ENCODE assay signal across 8 cellular contexts in the genomic region with DNA sequence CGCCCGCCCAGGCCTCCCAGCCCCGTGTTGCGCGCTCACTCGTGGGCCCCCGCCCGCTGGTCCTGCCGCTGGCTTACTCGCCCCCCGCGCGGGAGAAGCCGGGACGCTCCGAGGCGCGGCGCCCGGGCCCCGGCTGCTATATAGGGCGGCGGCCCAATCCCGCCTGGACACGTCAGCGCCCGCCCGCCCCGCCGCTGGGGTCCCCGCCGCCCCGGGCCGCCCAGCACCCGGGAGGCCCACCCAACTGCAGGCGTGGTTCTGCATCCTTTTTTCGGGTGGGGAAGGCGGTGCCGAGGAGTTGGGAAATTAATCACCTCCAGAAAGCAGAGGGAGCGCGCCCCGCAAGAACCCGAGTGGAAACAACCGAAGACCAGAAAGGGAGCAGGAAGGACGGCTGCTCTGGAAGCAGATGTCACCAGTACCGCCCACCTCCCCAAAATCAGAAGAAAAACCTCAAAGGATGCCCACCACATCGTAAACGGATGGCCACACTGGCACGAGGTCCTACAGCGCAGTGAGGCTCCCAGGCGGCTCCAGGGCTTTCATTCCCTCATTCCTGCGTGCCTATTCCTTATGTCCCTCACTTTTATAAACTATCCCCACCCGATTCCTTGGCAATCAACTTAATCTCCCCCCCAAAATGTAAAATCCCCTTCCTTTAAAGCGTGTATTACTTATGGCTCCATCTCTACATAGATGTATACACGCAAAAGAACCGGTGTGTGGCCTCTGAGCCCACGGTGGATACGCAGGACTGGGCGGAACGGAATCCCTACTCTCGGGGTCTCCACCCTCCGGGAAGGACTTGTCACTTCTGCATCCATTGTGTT. TPM values are rescaled to one million over a fixed set of nuclear protein-coding genes. Genes with fewer than 3 reads are reported as not detected.
DNase-seq lines count a peak whose midpoint lies in the region; ATAC-seq and TF ChIP-seq lines count a peak whose summit lies in the region.

No MANE protein-coding gene starts in this region.

- DNase-seq in GM06990 (ENCODE audit: extremely low read depth, insufficient read length): peak; percentile 73
- peak; percentile 90 for DNase-seq in H7
- peak; percentile 25 for DNase-seq in NCI-H345 treated with DMSO at 0.1 percent for 48 hours (lab: John Stamatoyannopoulos, UW; ENCODE audit: unreplicated experiment)
- peak; percentile 33 for DNase-seq in activated T-cell treated with anti-CD3 and anti-CD28 coated beads for 4 hours
- DNase-seq in stimulated activated naive B cell treated with anti-CD40 and anti-IgM and Interleukin-4, amounts not matched to agents 10 μg/mL and 1 μg/mL and 100 μg/mL, for 72 hours: peak; percentile 41

- ATAC-seq in esophagus mucosa (peak; percentile 75), HG02884 (IDR thresholded peaks at IDR 0.05; ENCODE audit: unreplicated experiment) (no peak)
- peak; percentile 79 to 81 for ATAC-seq in stimulated activated naive B cell treated with anti-CD40 and anti-IgM and Interleukin-4, amounts not matched to agents 10 μg/mL and 1 μg/mL and 100 μg/mL, for 72 hours (replicated peaks)

- peaks cover 43 to 68% of the 10 kb centered on the region in 2 donors for H3K4me1 Mint-ChIP-seq in stimulated activated naive B cell treated with anti-CD40 and anti-IgM and Interleukin-4, amounts not matched to agents 10 μg/mL and 1 μg/mL and 100 μg/mL, for 72 hours

- peak overlapping the region; percentile 75 to 93 for H3K4me3 Mint-ChIP-seq in stimulated activated naive B cell treated with anti-CD40 and anti-IgM and Interleukin-4, amounts not matched to agents 10 μg/mL and 1 μg/mL and 100 μg/mL, for 72 hours

- TF ChIP-seq CTCF in GM06990 (IDR thresholded peaks at IDR 0.05; ENCODE audit: insufficient read depth, low read length, poor library complexity, severe bottlenecking): no peak

- H3K36me3 Mint-ChIP-seq in stimulated activated naive B cell treated with anti-CD40 and anti-IgM and Interleukin-4, amounts not matched to agents 10 μg/mL and 1 μg/mL and 100 μg/mL, for 72 hours: peaks cover 30 to 61% of the 10 kb centered on the region in 2 donors

- peaks cover 8% of the 10 kb centered on the region for H3K36me3 ChIP-seq in GM06990 (ENCODE audit: control insufficient read depth, insufficient read depth, low read length)
- no peaks in the 10 kb centered on the region for H3K36me3 ChIP-seq in H7 (replicated peaks; ENCODE audit: control insufficient read depth, insufficient read depth, low read length)
- H3K36me3 ChIP-seq in muscle layer of duodenum (ENCODE audit: control insufficient read depth in 1 of 2, insufficient read depth in 2 of 2, low read length in 2 of 2): peaks cover under 1 to 14% of the 10 kb centered on the region in 2 donors

- peak overlapping the region; percentile 76 for H3K4me3 ChIP-seq in GM06990 (replicated peaks; ENCODE audit: low read depth, low read length)
- H3K4me3 ChIP-seq in H7 (ENCODE audit: insufficient read depth, low read depth, low read length): peak overlapping the region; percentile 73
- H3K4me3 ChIP-seq in muscle layer of duodenum (ENCODE audit: low read depth in 1 of 2, low read length in 2 of 2): peak overlapping the region; percentile 60 to 65

- peak overlapping the region; percentile 45 for H3K27ac Mint-ChIP-seq in stimulated activated naive B cell treated with anti-CD40 and anti-IgM and Interleukin-4, amounts not matched to agents 10 μg/mL and 1 μg/mL and 100 μg/mL, for 72 hours

- peaks cover 14 to 36% of the 10 kb centered on the region in 2 donors for H3K4me1 ChIP-seq in muscle layer of duodenum (ENCODE audit: control insufficient read depth in 1 of 2, insufficient read depth in 2 of 2, low read length in 2 of 2)

- H3K9me3 ChIP-seq in muscle layer of duodenum (ENCODE audit: control insufficient read depth in 1 of 2, low read length in 2 of 2): no peaks in the 10 kb centered on the region

- H3K9me3 Mint-ChIP-seq in stimulated activated naive B cell treated with anti-CD40 and anti-IgM and Interleukin-4, amounts not matched to agents 10 μg/mL and 1 μg/mL and 100 μg/mL, for 72 hours: peaks cover 11% of the 10 kb centered on the region in 2 donors

- H3K27ac ChIP-seq in muscle layer of duodenum (ENCODE audit: low read length): peak overlapping the region; percentile 14

- H3K27me3 ChIP-seq in GM06990 (replicated peaks; ENCODE audit: control insufficient read depth, insufficient read depth, low read length): no peaks in the 10 kb centered on the region
- H3K27me3 ChIP-seq in H7 (ENCODE audit: control insufficient read depth, insufficient read depth, low read length): no peaks in the 10 kb centered on the region
- H3K27me3 ChIP-seq in muscle layer of duodenum (ENCODE audit: low read depth, low read length): no peaks in the 10 kb centered on the region

- H3K27me3 Mint-ChIP-seq in stimulated activated naive B cell treated with anti-CD40 and anti-IgM and Interleukin-4, amounts not matched to agents 10 μg/mL and 1 μg/mL and 100 μg/mL, for 72 hours: no peaks in the 10 kb centered on the region

RNA-seq across cellular contexts. Expression of gene HDLBP, which starts 42.5 kb away (rescaled TPM):
- 362 and 415 TPM in 2 replicates for total RNA-seq in H7 (2014; rRNA removed; shearing (Covaris generic))
- 320 TPM for total RNA-seq in esophagus mucosa

RNA-seq across cellular contexts. Expression of gene SEPTIN2, which starts 42.8 kb away (rescaled TPM):
- total RNA-seq in H7 (2014; rRNA removed; shearing (Covaris generic)): 249 and 274 TPM in 2 replicates
- total RNA-seq in esophagus mucosa: 177 TPM

Comparison
In these comparisons a context has a peak if more than half of its experiments do, and no peak if none do; other contexts are left out.
1. DNase-seq: peak in every context shown above with its lines; median percentile 90 in H7; 73 in GM06990; 41 in stimulated activated naive B cell treated with anti-CD40 and anti-IgM and Interleukin-4, amounts not matched to agents 10 μg/mL and 1 μg/mL and 100 μg/mL, for 72 hours; 33 in activated T-cell treated with anti-CD3 and anti-CD28 coated beads for 4 hours; 25 in NCI-H345 treated with DMSO at 0.1 percent for 48 hours.